32 cellular contexts compared by ENCODE assay signal in genomic region chr11:63250162-63251050, GRCh38. TPM values are rescaled to one million over a fixed set of nuclear protein-coding genes. Genes with fewer than 3 reads are reported as not detected.
"Had no signal": no experiment of that assay in that cellular context is flagged by ENCODE, and none has a peak within 500 bp of the region (broad histone marks: within the 10 kb centered on the region; RNA-seq: fewer than 3 reads in every experiment).

No MANE protein-coding gene starts in this region.

- ATAC-seq: effector memory CD8-positive, alpha-beta T cell; esophagus mucosa; gastrocnemius medialis; heart right ventricle; left cardiac atrium; lower lobe of right lung; mucosa of descending colon; naive thymus-derived CD8-positive, alpha-beta T cell had no signal

- H3K27ac ChIP-seq: colonic mucosa, epithelial cell of prostate, esophagus squamous epithelium, gastrocnemius medialis, heart right ventricle, left ventricle myocardium inferior, lower lobe of right lung had no signal

- H3K4me1 ChIP-seq: colonic mucosa, esophagus squamous epithelium, gastrocnemius medialis, heart right ventricle, left ventricle myocardium inferior, lower lobe of right lung had no signal

- DNase-seq: colonic mucosa; cortex of kidney; effector CD8-positive, alpha-beta T cell; effector memory CD8-positive, alpha-beta T cell; endodermal cell; erythroblast; esophagus squamous epithelium; foreskin fibroblast; foreskin melanocyte; gastrocnemius medialis; glutamatergic neuron; head of caudate nucleus; heart right ventricle; hippocampal formation; left cardiac atrium; left ventricle myocardium inferior; lower lobe of right lung; mesenchymal stem cell; mucosa of descending colon; naive B cell; naive thymus-derived CD8-positive, alpha-beta T cell had no signal

- H3K27me3 ChIP-seq: colonic mucosa, esophagus squamous epithelium, gastrocnemius medialis had no signal

- H3K4me3 ChIP-seq: colonic mucosa, esophagus squamous epithelium, gastrocnemius medialis, heart right ventricle, left ventricle myocardium inferior, lower lobe of right lung, mucosa of descending colon had no signal

- H3K9me3 ChIP-seq: colonic mucosa, esophagus squamous epithelium, gastrocnemius medialis, lower lobe of right lung, mucosa of descending colon had no signal

- H3K36me3 ChIP-seq: colonic mucosa, esophagus squamous epithelium, gastrocnemius medialis, heart right ventricle, left ventricle myocardium inferior, lower lobe of right lung had no signal

RNA-seq across cellular contexts. Expression of gene SLC22A25, which starts 7.0 kb away (rescaled TPM):
- total RNA-seq: colonic mucosa; dermis microvascular lymphatic vessel endothelial cell; esophagus mucosa; glomerular endothelial cell; heart right ventricle; kidney epithelial cell; left ventricle myocardium inferior; lower leg skin; lower lobe of right lung; lung microvascular endothelial cell; mesenteric fat pad; mesothelial cell of epicardium; mucosa of descending colon; myocyte; naive thymus-derived CD8-positive, alpha-beta T cell had no signal
- polyA plus RNA-seq: heart right ventricle; keratinocyte; naive thymus-derived CD8-positive, alpha-beta T cell had no signal
